ENCODE assay signal across 15 cellular contexts in genomic region chr3:12918231-12918630, GRCh38.
DNase-seq lines count a peak whose midpoint lies in the region; ATAC-seq, FAIRE-seq and TF ChIP-seq lines count a peak whose summit lies in the region.
"Had no signal": no experiment of that assay in that cellular context is flagged by ENCODE, and none has a peak within 500 bp of the region (broad histone marks: within the 10 kb centered on the region; RNA-seq: fewer than 3 reads in every experiment).

No MANE protein-coding gene starts in this region.

- CTCF ChIA-PET in mammary epithelial cell (lab: Charles Lee; ENCODE audit: low non-redundant PET): no interaction called here
- CTCF ChIA-PET in K562 (lab: Yijun Ruan, JAX; ENCODE audit: low intra/inter-chr PET ratio): no interaction called here

- dilution Hi-C loops in mammary epithelial cell (cut with HindIII; ENCODE audit: low sequenced_read_pairs): no loop called here

- H2AFZ ChIP-seq in mammary epithelial cell (ENCODE audit: low read depth, low read length) (no peak overlapping the region), K562 (ENCODE audit: low read depth, low read length) (no peak overlapping the region)
- H2AFZ ChIP-seq: GM23338 had no signal

- in situ Hi-C loops in mammary epithelial cell (cut with MboI; ENCODE audit: low sequenced_read_pairs in 2 of 2): no loop called here
- in situ Hi-C loops in K562 (cut with MboI): no loop called here

- no peak for TF ChIP-seq EP300 in K562 (IDR thresholded peaks at IDR 0.05; ENCODE audit: low read length)
- no peak for TF ChIP-seq EP300 in ovary (IDR thresholded peaks at IDR 0.05)

- no peak for TF ChIP-seq RAD21 in K562 (CRISPR knock-in tag; conservative IDR thresholded peaks at IDR 0.05 in 1 of 2, IDR thresholded peaks at IDR 0.05 in 1 of 2)

- intact Hi-C loops in mammary epithelial cell (cut with micrococcal nuclease): no loop called here
- intact Hi-C loops in breast epithelium (cut with DNase I; ENCODE audit: low total_unique reads): no loop called here
- intact Hi-C loops in K562 (cut with micrococcal nuclease): no loop called here
- intact Hi-C loops in ovary (cut with DNase I): no loop called here

- H3K9me3 ChIP-seq in mammary epithelial cell (replicated peaks; ENCODE audit: insufficient read depth, low read length) (no peaks in the 10 kb centered on the region), breast epithelium (no peaks in the 10 kb centered on the region), K562 (replicated peaks; ENCODE audit: control insufficient read depth, insufficient read depth, low read depth, low read length) (no peaks in the 10 kb centered on the region), ovary (no peaks in the 10 kb centered on the region)

- H3K4me2 ChIP-seq in mammary epithelial cell (ENCODE audit: insufficient read depth, low read depth, low read length) (no peak overlapping the region), K562 (ENCODE audit: insufficient read depth, low read length) (no peak overlapping the region)
- H3K4me2 ChIP-seq: GM23338 had no signal

- H3K4me3 ChIP-seq in mammary epithelial cell (replicated peaks in 1 of 3; ENCODE audit: insufficient read depth in 1 of 3, low read depth in 2 of 3, low read length in 3 of 3): no peak overlapping the region
- H3K4me3 ChIP-seq in breast epithelium: no peak overlapping the region
- no peak overlapping the region for H3K4me3 ChIP-seq in K562
- H3K4me3 ChIP-seq in ovary: no peak overlapping the region
- H3K4me3 ChIP-seq: GM23338 had no signal

- H3K27ac ChIP-seq in mammary epithelial cell (ENCODE audit: insufficient read depth, low read depth, low read length): no peak overlapping the region
- no peak overlapping the region for H3K27ac ChIP-seq in breast epithelium
- H3K27ac ChIP-seq in K562 (ENCODE audit: extremely low read depth, low read depth, low read length): no peak overlapping the region
- no peak overlapping the region for H3K27ac ChIP-seq in ovary

- H3K79me2 ChIP-seq in mammary epithelial cell (ENCODE audit: insufficient read depth, low read length) (no peaks in the 10 kb centered on the region), K562 (ENCODE audit: control insufficient read depth, insufficient read depth, low read length) (no peaks in the 10 kb centered on the region)

- H3K9me1 ChIP-seq in K562 (ENCODE audit: control insufficient read depth, insufficient read depth, low read length): peaks cover 3% of the 10 kb centered on the region

- DNase-seq in mammary epithelial cell (peak; percentile 4), breast epithelium (ENCODE audit: low spot score in 2 of 2) (no peak), K562 (ENCODE audit: extremely low read depth in 1 of 4, low spot score in 3 of 4) (no peak), iris pigment epithelial cell (ENCODE audit: low read depth) (peak; percentile 21), ovary (no peak), hepatic stellate cell (ENCODE audit: low spot score) (no peak)
- DNase-seq in stimulated activated CD4-positive, alpha-beta T cell treated with anti-CD3 and anti-CD28 coated beads, Interleukin-2, amount 100 ng/mL, for 48 hours: no peak
- DNase-seq: 8988T; AML-193; C1 segment of cervical spinal cord; Calu3; CD4-positive, alpha-beta T cell; DMS 273 treated with DMSO at 0.1 percent for 48 hours; H7 had no signal

- H3K27me3 ChIP-seq in mammary epithelial cell (ENCODE audit: insufficient read depth, low read length) (no peaks in the 10 kb centered on the region), breast epithelium (no peaks in the 10 kb centered on the region), K562 (ENCODE audit: control insufficient read depth in 2 of 2, insufficient read depth in 2 of 2, low read length in 2 of 2) (no peaks in the 10 kb centered on the region), ovary (no peaks in the 10 kb centered on the region)

- TF ChIP-seq CTCF in mammary epithelial cell (conservative IDR thresholded peaks at IDR 0.05 in 1 of 2, IDR thresholded peaks at IDR 0.05 in 1 of 2; ENCODE audit: extremely low read depth in 1 of 2, insufficient read depth in 1 of 2, low read depth in 1 of 2, low read length in 2 of 2) (no peak), breast epithelium (IDR thresholded peaks at IDR 0.05) (no peak), K562 (IDR thresholded peaks at IDR 0.05 in 2 of 3, conservative IDR thresholded peaks at IDR 0.05 in 1 of 3; ENCODE audit: insufficient read depth in 2 of 3, low read depth in 1 of 3, low read length in 3 of 3) (no peak), ovary (IDR thresholded peaks at IDR 0.05) (no peak)

- TF ChIP-seq POLR2A in breast epithelium (IDR thresholded peaks at IDR 0.05): no peak
- TF ChIP-seq POLR2A in K562 (conservative IDR thresholded peaks at IDR 0.05): no peak
- no peak for TF ChIP-seq POLR2A in ovary (IDR thresholded peaks at IDR 0.05)

- 95% methylated on average over 3 of the region's 3 CpGs for WGBS in mammary epithelial cell (ENCODE audit: low coverage, missing lambda C conversion rate)
- WGBS in K562 (ENCODE audit: insufficient coverage, low coverage, missing lambda C conversion rate): 92% methylated on average over 3 of the region's 3 CpGs
- 71 to 76% (median 71%) methylated on average over 3 of the region's 3 CpGs for WGBS in ovary, 3 donors

- POLR2A ChIA-PET in K562 (lab: Yijun Ruan, JAX): interaction anchor here (0.8 kb wide), 1 partner anchor 10 kb away, joined by 4 read pairs; no protein-coding TSS in a partner anchor

- H4K20me1 ChIP-seq in mammary epithelial cell (ENCODE audit: insufficient read depth, low read length): no peaks in the 10 kb centered on the region
- H4K20me1 ChIP-seq in K562 (replicated peaks; ENCODE audit: control insufficient read depth, insufficient read depth, low read length): 0 out of 2 replicates have a peak, but pooled peaks cover 4% of the 10 kb centered on the region

- no peaks in the 10 kb centered on the region for H3K4me1 ChIP-seq in mammary epithelial cell (ENCODE audit: insufficient read depth, low read length)
- H3K4me1 ChIP-seq in breast epithelium: no peaks in the 10 kb centered on the region
- H3K4me1 ChIP-seq in K562 (replicated peaks in 1 of 2; ENCODE audit: control insufficient read depth in 2 of 2, insufficient read depth in 2 of 2, low read length in 2 of 2): peaks cover 0 to 22% of the 10 kb centered on the region in 2 experiments; a peak in 1 of 5 replicates
- no peaks in the 10 kb centered on the region for H3K4me1 ChIP-seq in ovary (ENCODE audit: insufficient read depth)

- H3K9ac ChIP-seq in mammary epithelial cell (ENCODE audit: insufficient read depth, low read length) (no peak overlapping the region), K562 (ENCODE audit: insufficient read depth in 1 of 2, low read depth in 2 of 2, low read length in 2 of 2) (peak overlapping the region in 1 of 2 experiments; percentile 73; a peak in 2 of 4 replicates)

- no peak for ATAC-seq in K562
- ATAC-seq: GM23338 had no signal

- no peak for FAIRE-seq in K562 (lab: Jason Lieb, UNC)

- H3K36me3 ChIP-seq in mammary epithelial cell (ENCODE audit: insufficient read depth, low read length) (no peaks in the 10 kb centered on the region), breast epithelium (no peaks in the 10 kb centered on the region), K562 (ENCODE audit: control insufficient read depth, insufficient read depth, low read length) (peaks cover 82% of the 10 kb centered on the region), ovary (no peaks in the 10 kb centered on the region)

- BruUV-seq in mammary epithelial cell (replicated peaks; lab: Mats Ljungman, UMichigan) (no TSS peak), K562 (replicated peaks; lab: Mats Ljungman, UMichigan) (no TSS peak)

TF ChIP-seq in K562, 482 proteins besides CTCF, POLR2A, EP300 and RAD21:
- TF ChIP-seq ZNF121 (CRISPR knock-in tag; conservative IDR thresholded peaks at IDR 0.05): 0 out of 2 replicates have a peak, but pooled peaks have one; percentile 49
- no peak for TF ChIP-seq ZNF79 (CRISPR knock-in tag; IDR thresholded peaks at IDR 0.05; ENCODE audit: low read depth)
TF ChIP-seq in K562: peak in this region for 1.

Comparison
In these comparisons a context has a peak if more than half of its experiments do, and no peak if none do; other contexts are left out.
1. DNase-seq: peak in mammary epithelial cell (single experiment) and iris pigment epithelial cell (single experiment); none in breast epithelium (0 of 2), K562 (0 of 4), ovary (0 of 5), hepatic stellate cell (single experiment) and stimulated activated CD4-positive, alpha-beta T cell treated with anti-CD3 and anti-CD28 coated beads, Interleukin-2, amount 100 ng/mL, for 48 hours (0 of 2).